ENCODE assay signal across 12 cellular contexts in genomic region chr6:44059359-44060342, GRCh38.
DNase-seq lines count a peak whose midpoint lies in the region; TF ChIP-seq lines count a peak whose summit lies in the region.
"Had no signal": no experiment of that assay in that cellular context is flagged by ENCODE, and none has a peak within 500 bp of the region (broad histone marks: within the 10 kb centered on the region; RNA-seq: fewer than 3 reads in every experiment).

No MANE protein-coding gene starts in this region.

- H3K4me2 ChIP-seq in BLaER1 (peak overlapping the region; percentile 80), parathyroid adenoma (ENCODE audit: low read length) (no peak overlapping the region)

- H3K4me1 ChIP-seq in BLaER1 (peaks cover 69% of the 10 kb centered on the region), parathyroid adenoma (peaks cover 4% of the 10 kb centered on the region)

- H3K27me3 ChIP-seq in BLaER1 (no peaks in the 10 kb centered on the region), parathyroid adenoma (ENCODE audit: control insufficient read depth, insufficient read depth, low read length) (no peaks in the 10 kb centered on the region)

- DNase-seq in RPMI7951 (ENCODE audit: low read depth) = peak; percentile 95
- peak; percentile 67 for DNase-seq in foreskin melanocyte
- no peak for DNase-seq in NCI-H69 (lab: John Stamatoyannopoulos, UW)
- no peak for DNase-seq in activated CD4-positive, alpha-beta T cell treated with anti-CD3 and anti-CD28 coated beads, Interleukin-2, amount 50 U/mL, for 1 hour
- DNase-seq in HuH-7.5 (ENCODE audit: low spot score) = no peak
- DNase-seq in NCI-H128 (lab: John Stamatoyannopoulos, UW; ENCODE audit: unreplicated experiment) = no peak
- DNase-seq: hypothalamus; NCI-H446; stimulated activated CD4-positive, alpha-beta T cell treated with anti-CD3 and anti-CD28 coated beads, Interleukin-12 subunit alpha, Interleukin-12 subunit beta, amount 100 ng/mL, for 4 hours had no signal

- H3K9me3 ChIP-seq in BLaER1 = peaks cover 14% of the 10 kb centered on the region
- no peaks in the 10 kb centered on the region for H3K9me3 ChIP-seq in parathyroid adenoma (ENCODE audit: control insufficient read depth, low read length)

- no peak overlapping the region for H3K4me3 ChIP-seq in BLaER1
- H3K4me3 ChIP-seq in parathyroid adenoma (ENCODE audit: low read depth, low read length) = no peak overlapping the region

- H3K36me3 ChIP-seq in BLaER1 (peaks cover 5% of the 10 kb centered on the region; the same call in 1 of the 2 replicates), parathyroid adenoma (ENCODE audit: control insufficient read depth, insufficient read depth, low read length) (no peaks in the 10 kb centered on the region)

- H3K9ac ChIP-seq in BLaER1 = no peak overlapping the region
- H3K9ac ChIP-seq in parathyroid adenoma = no peak overlapping the region

- H3K27ac ChIP-seq in BLaER1 (peak overlapping the region; percentile 45), parathyroid adenoma (peak overlapping the region; percentile 5)
- H3K27ac ChIP-seq: VCaP had no signal

- H3K79me2 ChIP-seq in parathyroid adenoma = no peaks in the 10 kb centered on the region

- H2AFZ ChIP-seq in parathyroid adenoma = no peak overlapping the region

- no peak for TF ChIP-seq CTCF in parathyroid adenoma (IDR thresholded peaks at IDR 0.05)

- no peaks in the 10 kb centered on the region for H4K20me1 ChIP-seq in BLaER1

Comparison
In these comparisons a context has a peak if more than half of its experiments do, and no peak if none do; other contexts are left out.
1. DNase-seq: peak in RPMI7951 (single experiment) and foreskin melanocyte (single experiment); none in NCI-H69 (single experiment), activated CD4-positive, alpha-beta T cell treated with anti-CD3 and anti-CD28 coated beads, Interleukin-2, amount 50 U/mL, for 1 hour (single experiment), HuH-7.5 (single experiment) and NCI-H128 (single experiment).